1 cellular context compared by ENCODE assay signal in genomic region chr3:72155391-72156064, GRCh38.
TF ChIP-seq lines count a peak whose summit lies in the region.

No MANE protein-coding gene starts in this region.

TF ChIP-seq in HepG2, 621 proteins besides CTCF, POLR2A, EP300 and RAD21 (continued from another document and continues in another):
- TF ChIP-seq HMGXB4 (CRISPR knock-in tag; IDR thresholded peaks at IDR 0.05; ENCODE audit: borderline replicate concordance in 1 of 2, low read depth in 1 of 2): peak in 1 of 2 experiments; percentile 18; a peak in 1 of 4 replicates
- TF ChIP-seq TP53 (CRISPR knock-in tag; conservative IDR thresholded peaks at IDR 0.05): no peak
- peak; percentile 23; the same call in 1 of the 2 replicates for TF ChIP-seq CREM (IDR thresholded peaks at IDR 0.05)
- no peak for TF ChIP-seq CREM (CRISPR knock-in tag; IDR thresholded peaks at IDR 0.05)
- peak; percentile 53; the same call in 1 of the 2 replicates for TF ChIP-seq THAP11 (CRISPR knock-in tag; IDR thresholded peaks at IDR 0.05)
- TF ChIP-seq, protein P1, sequence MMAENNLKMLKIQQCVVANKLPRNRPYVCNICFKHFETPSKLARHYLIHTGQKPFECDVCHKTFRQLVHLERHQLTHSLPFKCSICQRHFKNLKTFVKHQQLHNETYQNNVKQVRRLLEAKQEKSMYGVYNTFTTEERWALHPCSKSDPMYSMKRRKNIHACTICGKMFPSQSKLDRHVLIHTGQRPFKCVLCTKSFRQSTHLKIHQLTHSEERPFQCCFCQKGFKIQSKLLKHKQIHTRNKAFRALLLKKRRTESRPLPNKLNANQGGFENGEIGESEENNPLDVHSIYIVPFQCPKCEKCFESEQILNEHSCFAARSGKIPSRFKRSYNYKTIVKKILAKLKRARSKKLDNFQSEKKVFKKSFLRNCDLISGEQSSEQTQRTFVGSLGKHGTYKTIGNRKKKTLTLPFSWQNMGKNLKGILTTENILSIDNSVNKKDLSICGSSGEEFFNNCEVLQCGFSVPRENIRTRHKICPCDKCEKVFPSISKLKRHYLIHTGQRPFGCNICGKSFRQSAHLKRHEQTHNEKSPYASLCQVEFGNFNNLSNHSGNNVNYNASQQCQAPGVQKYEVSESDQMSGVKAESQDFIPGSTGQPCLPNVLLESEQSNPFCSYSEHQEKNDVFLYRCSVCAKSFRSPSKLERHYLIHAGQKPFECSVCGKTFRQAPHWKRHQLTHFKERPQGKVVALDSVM (CRISPR knock-in tag; IDR thresholded peaks at IDR 0.05): peak; percentile 63; the same call in 1 of the 2 replicates
- TF ChIP-seq BRF2 (CRISPR knock-in tag; IDR thresholded peaks at IDR 0.05): no peak
- TF ChIP-seq ARNT2 (CRISPR knock-in tag; IDR thresholded peaks at IDR 0.05; ENCODE audit: low read depth): no peak
- peak; percentile 76 for TF ChIP-seq NFYB (CRISPR knock-in tag; IDR thresholded peaks at IDR 0.05)
- TF ChIP-seq KDM2A (CRISPR knock-in tag; IDR thresholded peaks at IDR 0.05; ENCODE audit: borderline replicate concordance, low read depth): 0 out of 2 replicates have a peak, but pooled peaks have one; percentile 36
- TF ChIP-seq KMT2A (CRISPR knock-in tag; IDR thresholded peaks at IDR 0.05): 0 out of 2 replicates have a peak, but pooled peaks have one; percentile 26
- TF ChIP-seq HMG20A (CRISPR knock-in tag; IDR thresholded peaks at IDR 0.05; ENCODE audit: borderline replicate concordance): peak; percentile 19; the same call in 1 of the 2 replicates
- TF ChIP-seq ZNF775 (CRISPR knock-in tag; IDR thresholded peaks at IDR 0.05; ENCODE audit: borderline replicate concordance): no peak
- TF ChIP-seq, protein P2, sequence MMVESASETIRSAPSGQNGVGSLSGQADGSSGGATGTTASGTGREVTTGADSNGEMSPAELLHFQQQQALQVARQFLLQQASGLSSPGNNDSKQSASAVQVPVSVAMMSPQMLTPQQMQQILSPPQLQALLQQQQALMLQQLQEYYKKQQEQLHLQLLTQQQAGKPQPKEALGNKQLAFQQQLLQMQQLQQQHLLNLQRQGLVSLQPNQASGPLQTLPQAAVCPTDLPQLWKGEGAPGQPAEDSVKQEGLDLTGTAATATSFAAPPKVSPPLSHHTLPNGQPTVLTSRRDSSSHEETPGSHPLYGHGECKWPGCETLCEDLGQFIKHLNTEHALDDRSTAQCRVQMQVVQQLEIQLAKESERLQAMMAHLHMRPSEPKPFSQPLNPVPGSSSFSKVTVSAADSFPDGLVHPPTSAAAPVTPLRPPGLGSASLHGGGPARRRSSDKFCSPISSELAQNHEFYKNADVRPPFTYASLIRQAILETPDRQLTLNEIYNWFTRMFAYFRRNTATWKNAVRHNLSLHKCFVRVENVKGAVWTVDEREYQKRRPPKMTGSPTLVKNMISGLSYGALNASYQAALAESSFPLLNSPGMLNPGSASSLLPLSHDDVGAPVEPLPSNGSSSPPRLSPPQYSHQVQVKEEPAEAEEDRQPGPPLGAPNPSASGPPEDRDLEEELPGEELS (CRISPR knock-in tag; IDR thresholded peaks at IDR 0.05): peak; percentile 57
- no peak for TF ChIP-seq TCF7L2 (IDR thresholded peaks at IDR 0.05; ENCODE audit: low read depth, low read length)
- peak; percentile 37; the same call in 1 of the 2 replicates for TF ChIP-seq IRF2 (CRISPR knock-in tag; IDR thresholded peaks at IDR 0.05)
- 0 out of 2 replicates have a peak, but pooled peaks have one; percentile 25 for TF ChIP-seq ZNF263 (CRISPR knock-in tag; IDR thresholded peaks at IDR 0.05)
- TF ChIP-seq, protein P3, sequence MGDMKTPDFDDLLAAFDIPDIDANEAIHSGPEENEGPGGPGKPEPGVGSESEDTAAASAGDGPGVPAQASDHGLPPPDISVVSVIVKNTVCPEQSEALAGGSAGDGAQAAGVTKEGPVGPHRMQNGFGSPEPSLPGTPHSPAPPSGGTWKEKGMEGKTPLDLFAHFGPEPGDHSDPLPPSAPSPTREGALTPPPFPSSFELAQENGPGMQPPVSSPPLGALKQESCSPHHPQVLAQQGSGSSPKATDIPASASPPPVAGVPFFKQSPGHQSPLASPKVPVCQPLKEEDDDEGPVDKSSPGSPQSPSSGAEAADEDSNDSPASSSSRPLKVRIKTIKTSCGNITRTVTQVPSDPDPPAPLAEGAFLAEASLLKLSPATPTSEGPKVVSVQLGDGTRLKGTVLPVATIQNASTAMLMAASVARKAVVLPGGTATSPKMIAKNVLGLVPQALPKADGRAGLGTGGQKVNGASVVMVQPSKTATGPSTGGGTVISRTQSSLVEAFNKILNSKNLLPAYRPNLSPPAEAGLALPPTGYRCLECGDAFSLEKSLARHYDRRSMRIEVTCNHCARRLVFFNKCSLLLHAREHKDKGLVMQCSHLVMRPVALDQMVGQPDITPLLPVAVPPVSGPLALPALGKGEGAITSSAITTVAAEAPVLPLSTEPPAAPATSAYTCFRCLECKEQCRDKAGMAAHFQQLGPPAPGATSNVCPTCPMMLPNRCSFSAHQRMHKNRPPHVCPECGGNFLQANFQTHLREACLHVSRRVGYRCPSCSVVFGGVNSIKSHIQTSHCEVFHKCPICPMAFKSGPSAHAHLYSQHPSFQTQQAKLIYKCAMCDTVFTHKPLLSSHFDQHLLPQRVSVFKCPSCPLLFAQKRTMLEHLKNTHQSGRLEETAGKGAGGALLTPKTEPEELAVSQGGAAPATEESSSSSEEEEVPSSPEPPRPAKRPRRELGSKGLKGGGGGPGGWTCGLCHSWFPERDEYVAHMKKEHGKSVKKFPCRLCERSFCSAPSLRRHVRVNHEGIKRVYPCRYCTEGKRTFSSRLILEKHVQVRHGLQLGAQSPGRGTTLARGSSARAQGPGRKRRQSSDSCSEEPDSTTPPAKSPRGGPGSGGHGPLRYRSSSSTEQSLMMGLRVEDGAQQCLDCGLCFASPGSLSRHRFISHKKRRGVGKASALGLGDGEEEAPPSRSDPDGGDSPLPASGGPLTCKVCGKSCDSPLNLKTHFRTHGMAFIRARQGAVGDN (CRISPR knock-in tag; IDR thresholded peaks at IDR 0.05): peak; percentile 62
- peak; percentile 32; the same call in 1 of the 2 replicates for TF ChIP-seq RXRA (CRISPR knock-in tag; IDR thresholded peaks at IDR 0.05)
- 0 out of 2 replicates have a peak, but pooled peaks have one; percentile 26 for TF ChIP-seq NFKBIZ (CRISPR knock-in tag; IDR thresholded peaks at IDR 0.05)
- TF ChIP-seq ZNF605 (CRISPR knock-in tag; IDR thresholded peaks at IDR 0.05): peak; percentile 73
- peak; percentile 49; the same call in 1 of the 2 replicates for TF ChIP-seq MEIS2 (CRISPR knock-in tag; IDR thresholded peaks at IDR 0.05)
- TF ChIP-seq ZSCAN29 (CRISPR knock-in tag; conservative IDR thresholded peaks at IDR 0.05): 0 out of 2 replicates have a peak, but pooled peaks have one; percentile 22
- no peak for TF ChIP-seq ZNF281 (CRISPR knock-in tag; IDR thresholded peaks at IDR 0.05; ENCODE audit: borderline replicate concordance)
- no peak for TF ChIP-seq ZNF691 (CRISPR knock-in tag; IDR thresholded peaks at IDR 0.05; ENCODE audit: borderline replicate concordance, low read depth)
- TF ChIP-seq, protein P4, sequence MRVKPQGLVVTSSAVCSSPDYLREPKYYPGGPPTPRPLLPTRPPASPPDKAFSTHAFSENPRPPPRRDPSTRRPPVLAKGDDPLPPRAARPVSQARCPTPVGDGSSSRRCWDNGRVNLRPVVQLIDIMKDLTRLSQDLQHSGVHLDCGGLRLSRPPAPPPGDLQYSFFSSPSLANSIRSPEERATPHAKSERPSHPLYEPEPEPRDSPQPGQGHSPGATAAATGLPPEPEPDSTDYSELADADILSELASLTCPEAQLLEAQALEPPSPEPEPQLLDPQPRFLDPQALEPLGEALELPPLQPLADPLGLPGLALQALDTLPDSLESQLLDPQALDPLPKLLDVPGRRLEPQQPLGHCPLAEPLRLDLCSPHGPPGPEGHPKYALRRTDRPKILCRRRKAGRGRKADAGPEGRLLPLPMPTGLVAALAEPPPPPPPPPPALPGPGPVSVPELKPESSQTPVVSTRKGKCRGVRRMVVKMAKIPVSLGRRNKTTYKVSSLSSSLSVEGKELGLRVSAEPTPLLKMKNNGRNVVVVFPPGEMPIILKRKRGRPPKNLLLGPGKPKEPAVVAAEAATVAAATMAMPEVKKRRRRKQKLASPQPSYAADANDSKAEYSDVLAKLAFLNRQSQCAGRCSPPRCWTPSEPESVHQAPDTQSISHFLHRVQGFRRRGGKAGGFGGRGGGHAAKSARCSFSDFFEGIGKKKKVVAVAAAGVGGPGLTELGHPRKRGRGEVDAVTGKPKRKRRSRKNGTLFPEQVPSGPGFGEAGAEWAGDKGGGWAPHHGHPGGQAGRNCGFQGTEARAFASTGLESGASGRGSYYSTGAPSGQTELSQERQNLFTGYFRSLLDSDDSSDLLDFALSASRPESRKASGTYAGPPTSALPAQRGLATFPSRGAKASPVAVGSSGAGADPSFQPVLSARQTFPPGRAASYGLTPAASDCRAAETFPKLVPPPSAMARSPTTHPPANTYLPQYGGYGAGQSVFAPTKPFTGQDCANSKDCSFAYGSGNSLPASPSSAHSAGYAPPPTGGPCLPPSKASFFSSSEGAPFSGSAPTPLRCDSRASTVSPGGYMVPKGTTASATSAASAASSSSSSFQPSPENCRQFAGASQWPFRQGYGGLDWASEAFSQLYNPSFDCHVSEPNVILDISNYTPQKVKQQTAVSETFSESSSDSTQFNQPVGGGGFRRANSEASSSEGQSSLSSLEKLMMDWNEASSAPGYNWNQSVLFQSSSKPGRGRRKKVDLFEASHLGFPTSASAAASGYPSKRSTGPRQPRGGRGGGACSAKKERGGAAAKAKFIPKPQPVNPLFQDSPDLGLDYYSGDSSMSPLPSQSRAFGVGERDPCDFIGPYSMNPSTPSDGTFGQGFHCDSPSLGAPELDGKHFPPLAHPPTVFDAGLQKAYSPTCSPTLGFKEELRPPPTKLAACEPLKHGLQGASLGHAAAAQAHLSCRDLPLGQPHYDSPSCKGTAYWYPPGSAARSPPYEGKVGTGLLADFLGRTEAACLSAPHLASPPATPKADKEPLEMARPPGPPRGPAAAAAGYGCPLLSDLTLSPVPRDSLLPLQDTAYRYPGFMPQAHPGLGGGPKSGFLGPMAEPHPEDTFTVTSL (CRISPR knock-in tag; IDR thresholded peaks at IDR 0.05; ENCODE audit: borderline replicate concordance): no peak
- TF ChIP-seq ZMYM4 (CRISPR knock-in tag; IDR thresholded peaks at IDR 0.05): peak; percentile 29; the same call in 1 of the 2 replicates
- 0 out of 2 replicates have a peak, but pooled peaks have one; percentile 26 for TF ChIP-seq RFXAP (CRISPR knock-in tag; IDR thresholded peaks at IDR 0.05; ENCODE audit: borderline replicate concordance)
- TF ChIP-seq ZNF232 (CRISPR knock-in tag; IDR thresholded peaks at IDR 0.05; ENCODE audit: borderline replicate concordance): 0 out of 2 replicates have a peak, but pooled peaks have one; percentile 56
- TF ChIP-seq, protein P5, sequence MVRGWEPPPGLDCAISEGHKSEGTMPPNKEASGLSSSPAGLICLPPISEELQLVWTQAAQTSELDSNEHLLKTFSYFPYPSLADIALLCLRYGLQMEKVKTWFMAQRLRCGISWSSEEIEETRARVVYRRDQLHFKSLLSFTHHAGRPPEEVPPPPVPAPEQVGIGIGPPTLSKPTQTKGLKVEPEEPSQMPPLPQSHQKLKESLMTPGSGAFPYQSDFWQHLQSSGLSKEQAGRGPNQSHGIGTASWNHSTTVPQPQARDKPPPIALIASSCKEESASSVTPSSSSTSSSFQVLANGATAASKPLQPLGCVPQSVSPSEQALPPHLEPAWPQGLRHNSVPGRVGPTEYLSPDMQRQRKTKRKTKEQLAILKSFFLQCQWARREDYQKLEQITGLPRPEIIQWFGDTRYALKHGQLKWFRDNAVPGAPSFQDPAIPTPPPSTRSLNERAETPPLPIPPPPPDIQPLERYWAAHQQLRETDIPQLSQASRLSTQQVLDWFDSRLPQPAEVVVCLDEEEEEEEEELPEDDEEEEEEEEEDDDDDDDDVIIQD (CRISPR knock-in tag; IDR thresholded peaks at IDR 0.05; ENCODE audit: low read depth): peak; percentile 62; the same call in 1 of the 2 replicates
- TF ChIP-seq DPF2 (CRISPR knock-in tag; IDR thresholded peaks at IDR 0.05; ENCODE audit: borderline replicate concordance, low read depth): peak; percentile 20; the same call in 1 of the 2 replicates
- peak; percentile 34; the same call in 1 of the 2 replicates for TF ChIP-seq KDM5B (CRISPR knock-in tag; IDR thresholded peaks at IDR 0.05; ENCODE audit: borderline replicate concordance)
- TF ChIP-seq KMT2B (CRISPR knock-in tag; IDR thresholded peaks at IDR 0.05): peak; percentile 75
